1 cellular context compared by ENCODE assay signal in genomic region chr19:17555929-17556813, GRCh38.
TF ChIP-seq lines count a peak whose summit lies in the region.

No MANE protein-coding gene starts in this region.

TF ChIP-seq in HepG2, 621 proteins besides CTCF, POLR2A, EP300 and RAD21 (continued from another document):
- TF ChIP-seq, protein P1, sequence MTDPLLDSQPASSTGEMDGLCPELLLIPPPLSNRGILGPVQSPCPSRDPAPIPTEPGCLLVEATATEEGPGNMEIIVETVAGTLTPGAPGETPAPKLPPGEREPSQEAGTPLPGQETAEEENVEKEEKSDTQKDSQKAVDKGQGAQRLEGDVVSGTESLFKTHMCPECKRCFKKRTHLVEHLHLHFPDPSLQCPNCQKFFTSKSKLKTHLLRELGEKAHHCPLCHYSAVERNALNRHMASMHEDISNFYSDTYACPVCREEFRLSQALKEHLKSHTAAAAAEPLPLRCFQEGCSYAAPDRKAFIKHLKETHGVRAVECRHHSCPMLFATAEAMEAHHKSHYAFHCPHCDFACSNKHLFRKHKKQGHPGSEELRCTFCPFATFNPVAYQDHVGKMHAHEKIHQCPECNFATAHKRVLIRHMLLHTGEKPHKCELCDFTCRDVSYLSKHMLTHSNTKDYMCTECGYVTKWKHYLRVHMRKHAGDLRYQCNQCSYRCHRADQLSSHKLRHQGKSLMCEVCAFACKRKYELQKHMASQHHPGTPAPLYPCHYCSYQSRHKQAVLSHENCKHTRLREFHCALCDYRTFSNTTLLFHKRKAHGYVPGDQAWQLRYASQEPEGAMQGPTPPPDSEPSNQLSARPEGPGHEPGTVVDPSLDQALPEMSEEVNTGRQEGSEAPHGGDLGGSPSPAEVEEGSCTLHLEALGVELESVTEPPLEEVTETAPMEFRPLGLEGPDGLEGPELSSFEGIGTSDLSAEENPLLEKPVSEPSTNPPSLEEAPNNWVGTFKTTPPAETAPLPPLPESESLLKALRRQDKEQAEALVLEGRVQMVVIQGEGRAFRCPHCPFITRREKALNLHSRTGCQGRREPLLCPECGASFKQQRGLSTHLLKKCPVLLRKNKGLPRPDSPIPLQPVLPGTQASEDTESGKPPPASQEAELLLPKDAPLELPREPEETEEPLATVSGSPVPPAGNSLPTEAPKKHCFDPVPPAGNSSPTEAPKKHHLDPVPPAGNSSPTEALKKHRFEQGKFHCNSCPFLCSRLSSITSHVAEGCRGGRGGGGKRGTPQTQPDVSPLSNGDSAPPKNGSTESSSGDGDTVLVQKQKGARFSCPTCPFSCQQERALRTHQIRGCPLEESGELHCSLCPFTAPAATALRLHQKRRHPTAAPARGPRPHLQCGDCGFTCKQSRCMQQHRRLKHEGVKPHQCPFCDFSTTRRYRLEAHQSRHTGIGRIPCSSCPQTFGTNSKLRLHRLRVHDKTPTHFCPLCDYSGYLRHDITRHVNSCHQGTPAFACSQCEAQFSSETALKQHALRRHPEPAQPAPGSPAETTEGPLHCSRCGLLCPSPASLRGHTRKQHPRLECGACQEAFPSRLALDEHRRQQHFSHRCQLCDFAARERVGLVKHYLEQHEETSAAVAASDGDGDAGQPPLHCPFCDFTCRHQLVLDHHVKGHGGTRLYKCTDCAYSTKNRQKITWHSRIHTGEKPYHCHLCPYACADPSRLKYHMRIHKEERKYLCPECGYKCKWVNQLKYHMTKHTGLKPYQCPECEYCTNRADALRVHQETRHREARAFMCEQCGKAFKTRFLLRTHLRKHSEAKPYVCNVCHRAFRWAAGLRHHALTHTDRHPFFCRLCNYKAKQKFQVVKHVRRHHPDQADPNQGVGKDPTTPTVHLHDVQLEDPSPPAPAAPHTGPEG (CRISPR knock-in tag; IDR thresholded peaks at IDR 0.05): peak; percentile 71; the same call in 1 of the 2 replicates
- TF ChIP-seq PRPF4 (IDR thresholded peaks at IDR 0.05; ENCODE audit: low read depth, low read length, poor library complexity, severe bottlenecking): no peak
- no peak for TF ChIP-seq SOX5 (CRISPR knock-in tag; IDR thresholded peaks at IDR 0.05; ENCODE audit: borderline replicate concordance)
- no peak for TF ChIP-seq ZNF136 (CRISPR knock-in tag; IDR thresholded peaks at IDR 0.05; ENCODE audit: low read depth)
- no peak for TF ChIP-seq KLF9 (CRISPR knock-in tag; IDR thresholded peaks at IDR 0.05; ENCODE audit: low read depth)
- peak; percentile 49 for TF ChIP-seq ZNF407 (CRISPR knock-in tag; IDR thresholded peaks at IDR 0.05; ENCODE audit: not compliant biosample characterization)
- no peak for TF ChIP-seq HMG20B (CRISPR knock-in tag; conservative IDR thresholded peaks at IDR 0.05)
- TF ChIP-seq ZNF343 (CRISPR knock-in tag; IDR thresholded peaks at IDR 0.05): no peak
- no peak for TF ChIP-seq HBP1 (CRISPR knock-in tag; IDR thresholded peaks at IDR 0.05; ENCODE audit: low read depth)
- TF ChIP-seq HNRNPLL (IDR thresholded peaks at IDR 0.05; ENCODE audit: low read depth, low read length, poor library complexity, severe bottlenecking): no peak
- TF ChIP-seq ZNF644 (CRISPR knock-in tag; IDR thresholded peaks at IDR 0.05; ENCODE audit: low read depth): no peak
- TF ChIP-seq, protein P2, sequence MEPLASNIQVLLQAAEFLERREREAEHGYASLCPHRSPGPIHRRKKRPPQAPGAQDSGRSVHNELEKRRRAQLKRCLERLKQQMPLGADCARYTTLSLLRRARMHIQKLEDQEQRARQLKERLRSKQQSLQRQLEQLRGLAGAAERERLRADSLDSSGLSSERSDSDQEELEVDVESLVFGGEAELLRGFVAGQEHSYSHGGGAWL (CRISPR knock-in tag; IDR thresholded peaks at IDR 0.05): peak; percentile 73
- no peak for TF ChIP-seq REXO4 (CRISPR knock-in tag; IDR thresholded peaks at IDR 0.05; ENCODE audit: borderline replicate concordance)
- TF ChIP-seq ZBTB39 (CRISPR knock-in tag; IDR thresholded peaks at IDR 0.05): no peak
- TF ChIP-seq ZNF629 (CRISPR knock-in tag; conservative IDR thresholded peaks at IDR 0.05): peak; percentile 92
- TF ChIP-seq, protein P3, sequence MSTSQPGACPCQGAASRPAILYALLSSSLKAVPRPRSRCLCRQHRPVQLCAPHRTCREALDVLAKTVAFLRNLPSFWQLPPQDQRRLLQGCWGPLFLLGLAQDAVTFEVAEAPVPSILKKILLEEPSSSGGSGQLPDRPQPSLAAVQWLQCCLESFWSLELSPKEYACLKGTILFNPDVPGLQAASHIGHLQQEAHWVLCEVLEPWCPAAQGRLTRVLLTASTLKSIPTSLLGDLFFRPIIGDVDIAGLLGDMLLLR (CRISPR knock-in tag; IDR thresholded peaks at IDR 0.05): no peak
- TF ChIP-seq, protein P4, sequence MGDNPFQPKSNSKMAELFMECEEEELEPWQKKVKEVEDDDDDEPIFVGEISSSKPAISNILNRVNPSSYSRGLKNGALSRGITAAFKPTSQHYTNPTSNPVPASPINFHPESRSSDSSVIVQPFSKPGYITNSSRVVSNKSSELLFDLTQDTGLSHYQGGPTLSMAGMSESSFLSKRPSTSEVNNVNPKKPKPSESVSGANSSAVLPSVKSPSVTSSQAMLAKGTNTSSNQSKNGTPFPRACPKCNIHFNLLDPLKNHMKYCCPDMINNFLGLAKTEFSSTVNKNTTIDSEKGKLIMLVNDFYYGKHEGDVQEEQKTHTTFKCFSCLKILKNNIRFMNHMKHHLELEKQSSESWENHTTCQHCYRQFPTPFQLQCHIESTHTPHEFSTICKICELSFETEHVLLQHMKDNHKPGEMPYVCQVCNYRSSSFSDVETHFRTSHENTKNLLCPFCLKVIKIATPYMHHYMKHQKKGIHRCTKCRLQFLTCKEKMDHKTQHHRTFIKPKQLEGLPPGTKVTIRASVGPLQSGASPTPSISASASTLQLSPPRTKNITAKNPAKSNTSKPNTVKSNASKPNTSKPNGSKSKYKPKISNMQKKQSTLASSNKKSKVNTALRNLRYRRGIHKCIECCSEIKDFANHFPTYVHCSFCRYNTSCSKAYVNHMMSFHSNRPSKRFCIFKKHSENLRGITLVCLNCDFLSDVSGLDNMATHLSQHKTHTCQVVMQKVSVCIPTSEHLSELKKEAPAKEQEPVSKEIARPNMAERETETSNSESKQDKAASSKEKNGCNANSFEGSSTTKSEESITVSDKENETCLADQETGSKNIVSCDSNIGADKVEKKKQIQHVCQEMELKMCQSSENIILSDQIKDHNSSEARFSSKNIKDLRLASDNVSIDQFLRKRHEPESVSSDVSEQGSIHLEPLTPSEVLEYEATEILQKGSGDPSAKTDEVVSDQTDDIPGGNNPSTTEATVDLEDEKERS (CRISPR knock-in tag; IDR thresholded peaks at IDR 0.05): peak; percentile 54; the same call in 1 of the 2 replicates
- 0 out of 2 replicates have a peak, but pooled peaks have one; percentile 45 for TF ChIP-seq SALL2 (CRISPR knock-in tag; IDR thresholded peaks at IDR 0.05)
- TF ChIP-seq ZNF605 (CRISPR knock-in tag; IDR thresholded peaks at IDR 0.05): no peak; the same call in 1 of the 2 replicates
- no peak for TF ChIP-seq SP5 (CRISPR knock-in tag; IDR thresholded peaks at IDR 0.05; ENCODE audit: borderline replicate concordance, low read depth)
- no peak for TF ChIP-seq PRMT3 (CRISPR knock-in tag; IDR thresholded peaks at IDR 0.05; ENCODE audit: borderline replicate concordance, low read depth)
- no peak for TF ChIP-seq YEATS2 (CRISPR knock-in tag; IDR thresholded peaks at IDR 0.05; ENCODE audit: borderline replicate concordance)
- TF ChIP-seq KDM5A (IDR thresholded peaks at IDR 0.05; ENCODE audit: borderline replicate concordance, low read length): no peak
- TF ChIP-seq, protein P5, sequence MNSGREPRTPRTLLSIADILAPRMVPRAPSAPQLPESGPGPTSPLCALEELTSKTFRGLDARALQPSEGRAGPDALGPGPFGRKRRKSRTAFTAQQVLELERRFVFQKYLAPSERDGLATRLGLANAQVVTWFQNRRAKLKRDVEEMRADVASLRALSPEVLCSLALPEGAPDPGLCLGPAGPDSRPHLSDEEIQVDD (CRISPR knock-in tag; IDR thresholded peaks at IDR 0.05; ENCODE audit: borderline replicate concordance): 0 out of 2 replicates have a peak, but pooled peaks have one; percentile 28
- TF ChIP-seq ELF3 (CRISPR knock-in tag; IDR thresholded peaks at IDR 0.05): no peak
- TF ChIP-seq ZZZ3 (CRISPR knock-in tag; IDR thresholded peaks at IDR 0.05; ENCODE audit: borderline replicate concordance): no peak
- peak; percentile 54; the same call in 1 of the 2 replicates for TF ChIP-seq IRF9 (CRISPR knock-in tag; IDR thresholded peaks at IDR 0.05; ENCODE audit: borderline replicate concordance)
- TF ChIP-seq ZNF558 (CRISPR knock-in tag; IDR thresholded peaks at IDR 0.05; ENCODE audit: borderline replicate concordance): 0 out of 2 replicates have a peak, but pooled peaks have one; percentile 30
